Comparison of ENCODE assay signal across 16 cellular contexts in the genomic region with DNA sequence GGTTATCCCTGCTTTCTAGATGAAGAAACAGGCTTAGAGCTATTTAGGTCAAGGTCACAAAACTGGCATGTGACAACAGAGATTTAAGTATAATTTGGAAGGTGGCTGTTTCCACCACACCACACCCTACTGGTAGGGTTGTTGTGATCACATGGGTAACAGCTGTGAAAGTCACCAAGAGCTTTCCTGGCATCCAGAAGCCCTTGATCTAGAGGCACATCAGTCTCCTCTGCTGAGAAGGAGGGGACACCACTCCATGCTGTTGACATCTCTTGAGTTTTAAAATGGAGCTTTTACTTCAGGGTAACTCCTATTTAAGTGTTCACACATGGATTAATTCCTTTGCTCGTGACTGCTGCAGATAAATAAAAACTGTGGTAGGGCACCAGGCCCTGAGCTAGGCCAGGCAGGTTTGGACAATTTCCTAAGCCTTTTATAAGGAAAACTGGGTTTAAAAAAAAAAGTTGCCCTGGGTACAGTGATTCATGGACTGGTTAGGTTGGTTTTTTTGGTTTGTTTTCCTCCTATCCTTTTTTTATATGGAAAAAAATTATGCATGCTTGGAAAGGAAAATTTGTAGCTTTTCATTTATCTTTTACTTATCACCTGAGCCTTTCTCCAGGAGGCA. TPM values are rescaled to one million over a fixed set of nuclear protein-coding genes. Genes with fewer than 3 reads are reported as not detected.
DNase-seq lines count a peak whose midpoint lies in the region; ATAC-seq and TF ChIP-seq lines count a peak whose summit lies in the region.
"Had no signal": no experiment of that assay in that cellular context is flagged by ENCODE, and none has a peak within 500 bp of the region (broad histone marks: within the 10 kb centered on the region; RNA-seq: fewer than 3 reads in every experiment).

No MANE protein-coding gene starts in this region.

- peaks cover 73 to 82% of the 10 kb centered on the region in 2 donors for H3K4me1 Mint-ChIP-seq in natural killer cell

- DNase-seq in fibroblast of gingiva (ENCODE audit: low read depth), result peak; percentile 11
- DNase-seq in natural killer cell, result no peak
- DNase-seq in pons (ENCODE audit: low spot score), result no peak
- no peak for DNase-seq in NCI-H1694 (lab: John Stamatoyannopoulos, UW)
- DNase-seq: activated effector memory CD4-positive, alpha-beta T cell treated with anti-CD3 and anti-CD28 coated beads, Interleukin-2, amount 50 U/mL, for 16 hours; cerebellar nuclear complex; IMR-90; kidney glomerular epithelial cell; NCI-H187 had no signal

- ATAC-seq in natural killer cell, result peak in 1 of 3 donors; percentile 9
- ATAC-seq in HG03521 (IDR thresholded peaks at IDR 0.05; ENCODE audit: unreplicated experiment), result no peak
- ATAC-seq in HG02973 (IDR thresholded peaks at IDR 0.05; ENCODE audit: unreplicated experiment), result no peak

- peaks cover 77% of the 10 kb centered on the region for H3K79me2 ChIP-seq in Loucy (ENCODE audit: insufficient read depth, low read length)

- peak overlapping the region; percentile 51; the same call in 1 of the 2 replicates for H3K27ac ChIP-seq in C4-2B
- H3K27ac ChIP-seq: neutrophil had no signal

- intact Hi-C loops in natural killer cell (cut with micrococcal nuclease), result no loop called here

- no peaks in the 10 kb centered on the region for H3K9me2 ChIP-seq in Loucy (replicated peaks; ENCODE audit: low read depth, low read length)

- no peak overlapping the region for H3K4me3 ChIP-seq in Loucy (ENCODE audit: low read length, poor library complexity, severe bottlenecking)

- H3K27ac Mint-ChIP-seq in natural killer cell, result peak overlapping the region; percentile 82 to 87
- H3K27ac Mint-ChIP-seq: activated CD4-positive, alpha-beta T cell treated with anti-CD3 and anti-CD28 coated beads, Interleukin-2, amount 10 ng/mL, durations not matched to agents 24 days and 14 days; B cell had no signal

- peaks cover 61% of the 10 kb centered on the region for H4K20me1 ChIP-seq in Loucy (ENCODE audit: insufficient read depth, low read length, poor library complexity, severe bottlenecking)

- peak overlapping the region; percentile 74 for H3K4me3 Mint-ChIP-seq in natural killer cell
- H3K4me3 Mint-ChIP-seq: activated CD4-positive, alpha-beta T cell treated with anti-CD3 and anti-CD28 coated beads, Interleukin-2, amount 10 ng/mL, durations not matched to agents 24 days and 14 days; B cell had no signal

- H3K27me3 Mint-ChIP-seq in natural killer cell (ENCODE audit: low read depth in 2 of 2), result no peaks in the 10 kb centered on the region
- H3K27me3 Mint-ChIP-seq: activated CD4-positive, alpha-beta T cell treated with anti-CD3 and anti-CD28 coated beads, Interleukin-2, amount 10 ng/mL, durations not matched to agents 24 days and 14 days; B cell had no signal

- no peaks in the 10 kb centered on the region for H3K36me3 ChIP-seq in Loucy (ENCODE audit: insufficient read depth, low read length)
- H3K36me3 ChIP-seq: neutrophil had no signal

- H3K4me2 ChIP-seq in Loucy (ENCODE audit: low read depth, low read length, poor library complexity, severe bottlenecking), result peak overlapping the region; percentile 26

- H3K4me1 ChIP-seq in Loucy (ENCODE audit: insufficient read depth, low read length, poor library complexity, severe bottlenecking), result peaks cover 56% of the 10 kb centered on the region

- H3F3A ChIP-seq in Loucy (ENCODE audit: low read depth), result no peaks in the 10 kb centered on the region

- H3K36me3 Mint-ChIP-seq in natural killer cell, result no peaks in the 10 kb centered on the region

- no peaks in the 10 kb centered on the region for H3K27me3 ChIP-seq in Loucy (ENCODE audit: insufficient read depth, low read length, poor library complexity, severe bottlenecking)
- H3K27me3 ChIP-seq: neutrophil had no signal

- H3K9me3 Mint-ChIP-seq in natural killer cell, result no peaks in the 10 kb centered on the region
- H3K9me3 Mint-ChIP-seq: activated CD4-positive, alpha-beta T cell treated with anti-CD3 and anti-CD28 coated beads, Interleukin-2, amount 10 ng/mL, durations not matched to agents 24 days and 14 days had no signal

- H3K9ac ChIP-seq in Loucy (ENCODE audit: low read depth, low read length, poor library complexity, severe bottlenecking), result no peak overlapping the region

- no peak overlapping the region for H2AFZ ChIP-seq in Loucy (ENCODE audit: low read length)

- TF ChIP-seq CTCF in C4-2B (conservative IDR thresholded peaks at IDR 0.05), result no peak
- TF ChIP-seq CTCF in Loucy (conservative IDR thresholded peaks at IDR 0.05; ENCODE audit: low read length), result no peak
- no peak for TF ChIP-seq CTCF in natural killer cell (IDR thresholded peaks at IDR 0.05)

- H3K9me3 ChIP-seq in Loucy (ENCODE audit: insufficient read depth, low read depth, low read length), result no peaks in the 10 kb centered on the region
- H3K9me3 ChIP-seq: neutrophil had no signal

RNA-seq across cellular contexts. Expression of gene EXOSC7, which starts 7.5 kb away (rescaled TPM):
- total RNA-seq in natural killer cell, result 10 to 100 TPM; 32.8 to 46.6 (median 36.0) TPM

RNA-seq across cellular contexts. Expression of gene ZDHHC3, which starts 7.6 kb away (rescaled TPM):
- 10 to 100 TPM; 62.3 to 100.0 (median 78.6) TPM for total RNA-seq in natural killer cell

RNA-seq across cellular contexts. Expression of gene CLEC3B, which starts 42.6 kb away (rescaled TPM):
- total RNA-seq in natural killer cell, result 1 to 10 TPM in 2 of 3 donors, under 1 TPM in 1; 0.87 to 1.5 (median 1.1) TPM
- total RNA-seq: activated CD4-positive, alpha-beta T cell treated with anti-CD3 and anti-CD28 coated beads, Interleukin-2, amount 10 ng/mL, durations not matched to agents 24 days and 14 days; B cell had no signal
